ENCODE assay signal across 1 cellular context in genomic region chr1:1198423-1199140, GRCh38.
TF ChIP-seq lines count a peak whose summit lies in the region.

No MANE protein-coding gene starts in this region.

TF ChIP-seq in GM23338, 12 proteins besides CTCF, POLR2A, EP300 and RAD21:
- TF ChIP-seq EZH2 (IDR thresholded peaks at IDR 0.05; ENCODE audit: low read depth, unreplicated experiment) = no peak
